In genomic region chr3:53216723-53217122, GRCh38 we compare ENCODE assay signal across 20 cellular contexts. TPM values are rescaled to one million over a fixed set of nuclear protein-coding genes. Genes with fewer than 3 reads are reported as not detected.
DNase-seq lines count a peak whose midpoint lies in the region; ATAC-seq and TF ChIP-seq lines count a peak whose summit lies in the region.
"Had no signal": no experiment of that assay in that cellular context is flagged by ENCODE, and none has a peak within 500 bp of the region (broad histone marks: within the 10 kb centered on the region; RNA-seq: fewer than 3 reads in every experiment).

No MANE protein-coding gene starts in this region.

- no peaks in the 10 kb centered on the region for H3K9me3 ChIP-seq in mammary epithelial cell (replicated peaks; ENCODE audit: insufficient read depth, low read length)

- H3K4me2 ChIP-seq in mesendoderm (ENCODE audit: low read length) (no peak overlapping the region), mammary epithelial cell (ENCODE audit: insufficient read depth, low read depth, low read length) (no peak overlapping the region)

- H4K8ac ChIP-seq in mesendoderm (ENCODE audit: low read depth, low read length), result no peak overlapping the region

- in situ Hi-C loops in mammary epithelial cell (cut with MboI; ENCODE audit: low sequenced_read_pairs in 2 of 2), result no loop called here

- CTCF ChIA-PET in mammary epithelial cell (lab: Charles Lee; ENCODE audit: low non-redundant PET), result no interaction called here

- H3K4me3 ChIP-seq in HL-60 (replicated peaks; ENCODE audit: insufficient read depth, low read length), result no peak overlapping the region
- no peak overlapping the region for H3K4me3 ChIP-seq in mesendoderm (ENCODE audit: low read length)
- no peak overlapping the region for H3K4me3 ChIP-seq in mammary epithelial cell (replicated peaks in 1 of 3; ENCODE audit: insufficient read depth in 1 of 3, low read depth in 2 of 3, low read length in 3 of 3)
- H3K4me3 ChIP-seq: BLaER1 treated with 17β-estradiol and CSF1 and Interleukin-3, amounts not matched to agents 10 nM and 100 nM; GM12878 had no signal

- H2BK120ac ChIP-seq in mesendoderm (ENCODE audit: low read depth, low read length), result no peak overlapping the region

- WGBS in mesendoderm (ENCODE audit: extremely low coverage, insufficient coverage, low lambda C conversion rate), result no CpG with 5 or more reads among the region's 3 CpGs
- 38% methylated on average over 3 of the region's 3 CpGs for WGBS in mammary epithelial cell (ENCODE audit: low coverage, missing lambda C conversion rate)

- H3K36me3 ChIP-seq in mesendoderm (ENCODE audit: control insufficient read depth, insufficient read depth, low read length) (no peaks in the 10 kb centered on the region), mammary epithelial cell (ENCODE audit: insufficient read depth, low read length) (no peaks in the 10 kb centered on the region)

- H3K9ac ChIP-seq in mesendoderm (ENCODE audit: low read length) (no peak overlapping the region), mammary epithelial cell (ENCODE audit: insufficient read depth, low read length) (no peak overlapping the region)
- H3K9ac ChIP-seq: BLaER1 treated with 17β-estradiol and CSF1 and Interleukin-3, amounts not matched to agents 10 nM and 100 nM had no signal

- H3K18ac ChIP-seq in mesendoderm (ENCODE audit: low read length), result no peak overlapping the region

- H2BK15ac ChIP-seq in mesendoderm (replicated peaks; ENCODE audit: low read depth), result no peak overlapping the region

- H2AFZ ChIP-seq in mammary epithelial cell (ENCODE audit: low read depth, low read length), result no peak overlapping the region

- no peak overlapping the region for H3K23ac ChIP-seq in mesendoderm (ENCODE audit: low read length)

- no peak overlapping the region for H3K56ac ChIP-seq in mesendoderm (ENCODE audit: low read length)

- H4K5ac ChIP-seq in mesendoderm (ENCODE audit: low read length), result no peak overlapping the region

- H3K4ac ChIP-seq in mesendoderm (ENCODE audit: low read depth, low read length), result no peak overlapping the region

- TF ChIP-seq CTCF in HL-60 (IDR thresholded peaks at IDR 0.05; ENCODE audit: insufficient read depth, low read length) (no peak), mammary epithelial cell (conservative IDR thresholded peaks at IDR 0.05 in 1 of 2, IDR thresholded peaks at IDR 0.05 in 1 of 2; ENCODE audit: extremely low read depth in 1 of 2, insufficient read depth in 1 of 2, low read depth in 1 of 2, low read length in 2 of 2) (no peak)

- no peak overlapping the region for H2BK5ac ChIP-seq in mesendoderm (ENCODE audit: low read length)

- H3K79me1 ChIP-seq in mesendoderm (ENCODE audit: low read length), result no peaks in the 10 kb centered on the region

- H2AK5ac ChIP-seq in mesendoderm (ENCODE audit: low read length), result no peak overlapping the region

- H3K4me1 ChIP-seq in mesendoderm (ENCODE audit: control insufficient read depth, low read depth, low read length) (no peaks in the 10 kb centered on the region), mammary epithelial cell (ENCODE audit: insufficient read depth, low read length) (no peaks in the 10 kb centered on the region)

- intact Hi-C loops in mammary epithelial cell (cut with micrococcal nuclease), result no loop called here

- dilution Hi-C loops in mammary epithelial cell (cut with HindIII; ENCODE audit: low sequenced_read_pairs), result no loop called here

- ATAC-seq in GM19455 (IDR thresholded peaks at IDR 0.05; ENCODE audit: unreplicated experiment), result no peak
- ATAC-seq: GM12878, SK-N-SH treated with all-trans-retinoic acid at 6 μM for 48 hours had no signal

- H3K27me3 ChIP-seq in HL-60 (ENCODE audit: insufficient read depth, poor library complexity, severe bottlenecking) (no peaks in the 10 kb centered on the region), mesendoderm (ENCODE audit: insufficient read depth, low read length, poor library complexity) (no peaks in the 10 kb centered on the region), mammary epithelial cell (ENCODE audit: insufficient read depth, low read length) (no peaks in the 10 kb centered on the region)
- H3K27me3 ChIP-seq: BLaER1 treated with 17β-estradiol and CSF1 and Interleukin-3, amounts not matched to agents 10 nM and 100 nM had no signal

- H4K20me1 ChIP-seq in mammary epithelial cell (ENCODE audit: insufficient read depth, low read length), result no peaks in the 10 kb centered on the region

- DNase-seq in NCI-H2107 treated with DMSO at 0.1 percent for 48 hours (lab: John Stamatoyannopoulos, UW; ENCODE audit: unreplicated experiment), result peak; percentile 15
- DNase-seq in NCI-H2107 (lab: John Stamatoyannopoulos, UW), result no peak
- DNase-seq in HL-60 (ENCODE audit: low read depth in 1 of 2, low spot score in 1 of 2), result peak in 1 of 2 experiments; percentile 70
- peak; percentile 97 for DNase-seq in NCI-H82 (lab: John Stamatoyannopoulos, UW)
- peak; percentile 89 for DNase-seq in mesendoderm
- DNase-seq in mammary epithelial cell, result no peak
- DNase-seq in RPMI8226, result no peak
- DNase-seq: DND-41, IMR-90, Kasumi-1, MM.1S, NCI-H1417, NCI-H2029 treated with DMSO at 0.1 percent for 48 hours, NCI-H226, NCI-H526 treated with DMSO at 0.1 percent for 48 hours, SHP77 had no signal

- H3K27ac ChIP-seq in HL-60 (replicated peaks) (peak overlapping the region; percentile 13; the same call in 1 of the 2 replicates), mesendoderm (ENCODE audit: low read depth, low read length) (no peak overlapping the region), mammary epithelial cell (ENCODE audit: insufficient read depth, low read depth, low read length) (no peak overlapping the region)

- BruUV-seq in mammary epithelial cell (replicated peaks; lab: Mats Ljungman, UMichigan), result no TSS peak

- H3K79me2 ChIP-seq in mesendoderm (ENCODE audit: control insufficient read depth, insufficient read depth, low read length) (no peaks in the 10 kb centered on the region), mammary epithelial cell (ENCODE audit: insufficient read depth, low read length) (no peaks in the 10 kb centered on the region)

RNA-seq across cellular contexts. Expression of gene TKT, which starts 39.1 kb away (rescaled TPM):
- 502 TPM for polyA plus RNA-seq in mesendoderm (2013, experiment 1 of 2)
- polyA plus RNA-seq in mesendoderm (2013, experiment 2 of 2), result 522 TPM
- total RNA-seq in mammary epithelial cell, result 100 to 1,000 TPM; 545 to 600 TPM
- 437 TPM for polyA plus RNA-seq in mammary epithelial cell
- polyA minus RNA-seq in mammary epithelial cell, result 384 TPM

RNA-seq across cellular contexts. Expression of gene PRKCD, which starts 55.7 kb away (rescaled TPM):
- 15.2 TPM for polyA plus RNA-seq in mesendoderm (2013, experiment 1 of 2)
- 16.6 TPM for polyA plus RNA-seq in mesendoderm (2013, experiment 2 of 2)
- 10 to 100 TPM in 1 of 2 donors, 1 to 10 TPM in 1; 6.2 to 37.2 TPM for total RNA-seq in mammary epithelial cell
- polyA plus RNA-seq in mammary epithelial cell, result 60.1 TPM
- polyA minus RNA-seq in mammary epithelial cell, result 39.5 TPM

Comparison
In these comparisons a context has a peak if more than half of its experiments do, and no peak if none do; other contexts are left out.
1. DNase-seq: peak in NCI-H2107 treated with DMSO at 0.1 percent for 48 hours (single experiment), NCI-H82 (single experiment) and mesendoderm (single experiment); none in NCI-H2107 (single experiment), mammary epithelial cell (single experiment) and RPMI8226 (single experiment).